Comparison of ENCODE assay signal across 1 cellular context in genomic region chr11:62137881-62138629, GRCh38.
TF ChIP-seq lines count a peak whose summit lies in the region.

No MANE protein-coding gene starts in this region.

TF ChIP-seq in GM12878, 131 proteins besides CTCF, POLR2A, EP300 and RAD21 (continued from another document):
- TF ChIP-seq RELB (IDR thresholded peaks at IDR 0.05; ENCODE audit: low read depth) (no peak), ESRRA (IDR thresholded peaks at IDR 0.05; ENCODE audit: low read length) (no peak), NFYA (IDR thresholded peaks at IDR 0.05; ENCODE audit: borderline replicate concordance, low read depth, low read length) (no peak), TARDBP (IDR thresholded peaks at IDR 0.05; ENCODE audit: borderline replicate concordance) (no peak), IKZF2 (IDR thresholded peaks at IDR 0.05) (no peak), HDAC6 (IDR thresholded peaks at IDR 0.05; ENCODE audit: unreplicated experiment) (no peak)
- TF ChIP-seq, protein P1, sequence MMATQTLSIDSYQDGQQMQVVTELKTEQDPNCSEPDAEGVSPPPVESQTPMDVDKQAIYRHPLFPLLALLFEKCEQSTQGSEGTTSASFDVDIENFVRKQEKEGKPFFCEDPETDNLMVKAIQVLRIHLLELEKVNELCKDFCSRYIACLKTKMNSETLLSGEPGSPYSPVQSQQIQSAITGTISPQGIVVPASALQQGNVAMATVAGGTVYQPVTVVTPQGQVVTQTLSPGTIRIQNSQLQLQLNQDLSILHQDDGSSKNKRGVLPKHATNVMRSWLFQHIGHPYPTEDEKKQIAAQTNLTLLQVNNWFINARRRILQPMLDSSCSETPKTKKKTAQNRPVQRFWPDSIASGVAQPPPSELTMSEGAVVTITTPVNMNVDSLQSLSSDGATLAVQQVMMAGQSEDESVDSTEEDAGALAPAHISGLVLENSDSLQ (IDR thresholded peaks at IDR 0.05), result no peak
- TF ChIP-seq, protein P2, sequence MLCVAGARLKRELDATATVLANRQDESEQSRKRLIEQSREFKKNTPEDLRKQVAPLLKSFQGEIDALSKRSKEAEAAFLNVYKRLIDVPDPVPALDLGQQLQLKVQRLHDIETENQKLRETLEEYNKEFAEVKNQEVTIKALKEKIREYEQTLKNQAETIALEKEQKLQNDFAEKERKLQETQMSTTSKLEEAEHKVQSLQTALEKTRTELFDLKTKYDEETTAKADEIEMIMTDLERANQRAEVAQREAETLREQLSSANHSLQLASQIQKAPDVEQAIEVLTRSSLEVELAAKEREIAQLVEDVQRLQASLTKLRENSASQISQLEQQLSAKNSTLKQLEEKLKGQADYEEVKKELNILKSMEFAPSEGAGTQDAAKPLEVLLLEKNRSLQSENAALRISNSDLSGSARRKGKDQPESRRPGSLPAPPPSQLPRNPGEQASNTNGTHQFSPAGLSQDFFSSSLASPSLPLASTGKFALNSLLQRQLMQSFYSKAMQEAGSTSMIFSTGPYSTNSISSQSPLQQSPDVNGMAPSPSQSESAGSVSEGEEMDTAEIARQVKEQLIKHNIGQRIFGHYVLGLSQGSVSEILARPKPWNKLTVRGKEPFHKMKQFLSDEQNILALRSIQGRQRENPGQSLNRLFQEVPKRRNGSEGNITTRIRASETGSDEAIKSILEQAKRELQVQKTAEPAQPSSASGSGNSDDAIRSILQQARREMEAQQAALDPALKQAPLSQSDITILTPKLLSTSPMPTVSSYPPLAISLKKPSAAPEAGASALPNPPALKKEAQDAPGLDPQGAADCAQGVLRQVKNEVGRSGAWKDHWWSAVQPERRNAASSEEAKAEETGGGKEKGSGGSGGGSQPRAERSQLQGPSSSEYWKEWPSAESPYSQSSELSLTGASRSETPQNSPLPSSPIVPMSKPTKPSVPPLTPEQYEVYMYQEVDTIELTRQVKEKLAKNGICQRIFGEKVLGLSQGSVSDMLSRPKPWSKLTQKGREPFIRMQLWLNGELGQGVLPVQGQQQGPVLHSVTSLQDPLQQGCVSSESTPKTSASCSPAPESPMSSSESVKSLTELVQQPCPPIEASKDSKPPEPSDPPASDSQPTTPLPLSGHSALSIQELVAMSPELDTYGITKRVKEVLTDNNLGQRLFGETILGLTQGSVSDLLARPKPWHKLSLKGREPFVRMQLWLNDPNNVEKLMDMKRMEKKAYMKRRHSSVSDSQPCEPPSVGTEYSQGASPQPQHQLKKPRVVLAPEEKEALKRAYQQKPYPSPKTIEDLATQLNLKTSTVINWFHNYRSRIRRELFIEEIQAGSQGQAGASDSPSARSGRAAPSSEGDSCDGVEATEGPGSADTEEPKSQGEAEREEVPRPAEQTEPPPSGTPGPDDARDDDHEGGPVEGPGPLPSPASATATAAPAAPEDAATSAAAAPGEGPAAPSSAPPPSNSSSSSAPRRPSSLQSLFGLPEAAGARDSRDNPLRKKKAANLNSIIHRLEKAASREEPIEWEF (IDR thresholded peaks at IDR 0.05; ENCODE audit: insufficient replicate concordance, low read depth, low read length), result no peak
